2 cellular contexts compared by ENCODE assay signal in the genomic region with DNA sequence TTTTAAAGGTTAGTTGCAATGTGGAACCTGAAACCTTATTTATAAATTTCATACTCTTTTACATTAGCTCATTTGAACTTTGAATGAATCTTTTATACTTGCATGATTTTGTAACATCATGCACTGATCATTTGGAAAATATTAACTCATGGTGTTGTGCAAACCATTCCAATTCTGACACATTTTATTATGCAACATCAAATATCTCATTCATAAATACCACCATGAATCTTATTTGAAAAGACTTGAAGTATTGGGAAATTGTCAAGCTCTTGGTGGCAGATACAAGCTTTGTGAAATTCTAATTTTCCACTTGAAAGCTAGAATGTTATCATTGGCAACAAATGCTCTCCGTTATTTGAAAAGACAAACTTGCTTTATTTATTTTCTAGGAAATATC.
TF ChIP-seq lines count a peak whose summit lies in the region.

No MANE protein-coding gene starts in this region.

TF ChIP-seq in liver, 16 proteins besides CTCF, POLR2A, EP300 and RAD21 (continued from another document):
- TF ChIP-seq, protein P1, sequence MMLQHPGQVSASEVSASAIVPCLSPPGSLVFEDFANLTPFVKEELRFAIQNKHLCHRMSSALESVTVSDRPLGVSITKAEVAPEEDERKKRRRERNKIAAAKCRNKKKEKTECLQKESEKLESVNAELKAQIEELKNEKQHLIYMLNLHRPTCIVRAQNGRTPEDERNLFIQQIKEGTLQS (IDR thresholded peaks at IDR 0.05), result peak; percentile 85
- no peak for TF ChIP-seq HNF4G (IDR thresholded peaks at IDR 0.05)
- TF ChIP-seq FOXA2 (IDR thresholded peaks at IDR 0.05), result no peak
- TF ChIP-seq NR2F2 (IDR thresholded peaks at IDR 0.05), result no peak
- peak; percentile 37 to 71 for TF ChIP-seq RXRA (IDR thresholded peaks at IDR 0.05)
- TF ChIP-seq, protein P2, sequence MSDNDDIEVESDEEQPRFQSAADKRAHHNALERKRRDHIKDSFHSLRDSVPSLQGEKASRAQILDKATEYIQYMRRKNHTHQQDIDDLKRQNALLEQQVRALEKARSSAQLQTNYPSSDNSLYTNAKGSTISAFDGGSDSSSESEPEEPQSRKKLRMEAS (IDR thresholded peaks at IDR 0.05), result peak; percentile 20
- TF ChIP-seq ZBTB33 (IDR thresholded peaks at IDR 0.05), result peak; percentile 33
- TF ChIP-seq JUND (IDR thresholded peaks at IDR 0.05), result peak; percentile 94 to 98
- TF ChIP-seq GABPA (IDR thresholded peaks at IDR 0.05 in 1 of 2, conservative IDR thresholded peaks at IDR 0.05 in 1 of 2), result no peak
- peak; percentile 57 for TF ChIP-seq YY1 (IDR thresholded peaks at IDR 0.05)
- TF ChIP-seq, protein P3, sequence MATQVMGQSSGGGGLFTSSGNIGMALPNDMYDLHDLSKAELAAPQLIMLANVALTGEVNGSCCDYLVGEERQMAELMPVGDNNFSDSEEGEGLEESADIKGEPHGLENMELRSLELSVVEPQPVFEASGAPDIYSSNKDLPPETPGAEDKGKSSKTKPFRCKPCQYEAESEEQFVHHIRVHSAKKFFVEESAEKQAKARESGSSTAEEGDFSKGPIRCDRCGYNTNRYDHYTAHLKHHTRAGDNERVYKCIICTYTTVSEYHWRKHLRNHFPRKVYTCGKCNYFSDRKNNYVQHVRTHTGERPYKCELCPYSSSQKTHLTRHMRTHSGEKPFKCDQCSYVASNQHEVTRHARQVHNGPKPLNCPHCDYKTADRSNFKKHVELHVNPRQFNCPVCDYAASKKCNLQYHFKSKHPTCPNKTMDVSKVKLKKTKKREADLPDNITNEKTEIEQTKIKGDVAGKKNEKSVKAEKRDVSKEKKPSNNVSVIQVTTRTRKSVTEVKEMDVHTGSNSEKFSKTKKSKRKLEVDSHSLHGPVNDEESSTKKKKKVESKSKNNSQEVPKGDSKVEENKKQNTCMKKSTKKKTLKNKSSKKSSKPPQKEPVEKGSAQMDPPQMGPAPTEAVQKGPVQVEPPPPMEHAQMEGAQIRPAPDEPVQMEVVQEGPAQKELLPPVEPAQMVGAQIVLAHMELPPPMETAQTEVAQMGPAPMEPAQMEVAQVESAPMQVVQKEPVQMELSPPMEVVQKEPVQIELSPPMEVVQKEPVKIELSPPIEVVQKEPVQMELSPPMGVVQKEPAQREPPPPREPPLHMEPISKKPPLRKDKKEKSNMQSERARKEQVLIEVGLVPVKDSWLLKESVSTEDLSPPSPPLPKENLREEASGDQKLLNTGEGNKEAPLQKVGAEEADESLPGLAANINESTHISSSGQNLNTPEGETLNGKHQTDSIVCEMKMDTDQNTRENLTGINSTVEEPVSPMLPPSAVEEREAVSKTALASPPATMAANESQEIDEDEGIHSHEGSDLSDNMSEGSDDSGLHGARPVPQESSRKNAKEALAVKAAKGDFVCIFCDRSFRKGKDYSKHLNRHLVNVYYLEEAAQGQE (IDR thresholded peaks at IDR 0.05), result peak; percentile 25
- TF ChIP-seq SP1 (IDR thresholded peaks at IDR 0.05), result peak; percentile 40
- TF ChIP-seq EGR1 (IDR thresholded peaks at IDR 0.05; ENCODE audit: low read depth in 2 of 2), result peak in 1 of 2 donors; percentile 87

TF ChIP-seq in HepG2, 621 proteins besides CTCF, POLR2A, EP300 and RAD21:
- TF ChIP-seq, protein P4, sequence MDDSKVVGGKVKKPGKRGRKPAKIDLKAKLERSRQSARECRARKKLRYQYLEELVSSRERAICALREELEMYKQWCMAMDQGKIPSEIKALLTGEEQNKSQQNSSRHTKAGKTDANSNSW (CRISPR knock-in tag; IDR thresholded peaks at IDR 0.05; ENCODE audit: borderline replicate concordance), result no peak
